1 cellular context compared by ENCODE assay signal in the genomic region with DNA sequence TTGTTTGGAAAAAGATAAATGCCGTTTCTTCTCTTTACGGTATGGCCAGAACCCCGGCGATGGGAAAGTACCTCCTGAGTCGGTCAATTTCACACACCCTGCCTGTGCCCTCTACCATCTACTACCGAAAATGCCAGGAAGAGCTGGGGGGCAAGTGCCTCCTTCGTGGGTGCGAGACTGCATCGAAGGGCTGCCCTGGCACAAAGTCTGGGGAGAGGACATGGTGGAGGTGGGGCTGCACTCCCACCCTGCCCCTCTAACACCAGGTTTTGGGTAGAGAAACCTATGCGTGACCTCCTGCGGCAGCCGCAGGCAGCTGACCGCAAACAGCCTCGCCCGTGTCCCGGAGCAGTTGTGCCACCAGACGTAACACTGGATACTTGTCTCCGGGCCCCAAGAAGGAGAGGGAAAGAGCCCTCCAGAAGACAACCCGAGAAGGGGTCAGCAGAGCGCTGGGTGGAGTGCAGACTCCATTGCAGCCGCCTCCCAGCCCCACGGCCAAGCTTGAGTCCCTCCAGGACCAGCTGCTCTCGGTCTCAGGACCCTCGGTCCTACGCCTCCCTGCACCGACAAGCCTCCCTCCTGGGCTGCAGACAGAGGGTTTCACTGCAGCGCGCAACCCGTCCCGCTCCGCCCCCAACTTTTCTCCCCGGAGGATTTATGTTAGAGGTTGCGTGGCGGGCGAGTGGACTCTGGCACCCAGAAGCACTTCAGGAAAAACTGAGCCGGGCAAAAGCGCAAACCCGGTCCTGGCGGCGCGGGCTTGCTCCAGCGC.
TF ChIP-seq lines count a peak whose summit lies in the region.

No MANE protein-coding gene starts in this region.

TF ChIP-seq in H1, 55 proteins besides CTCF, POLR2A, EP300 and RAD21:
- TF ChIP-seq BCL11A (IDR thresholded peaks at IDR 0.05; ENCODE audit: low read depth in 2 of 2, low read length in 2 of 2) = no peak
- TF ChIP-seq SIX5 (IDR thresholded peaks at IDR 0.05; ENCODE audit: low read depth, low read length) = no peak
- no peak for TF ChIP-seq PHF8 (conservative IDR thresholded peaks at IDR 0.05; ENCODE audit: low read depth, low read length)
- peak; percentile 30 for TF ChIP-seq SAP30 (IDR thresholded peaks at IDR 0.05; ENCODE audit: insufficient read depth, insufficient replicate concordance, low read length)
- peak; percentile 59; the same call in 1 of the 2 replicates for TF ChIP-seq CBX8 (IDR thresholded peaks at IDR 0.05; ENCODE audit: borderline replicate concordance, low read depth, low read length)
- peak; percentile 61 for TF ChIP-seq KDM4A (IDR thresholded peaks at IDR 0.05; ENCODE audit: low read depth, low read length, severe bottlenecking)
- TF ChIP-seq RNF2 (IDR thresholded peaks at IDR 0.05; ENCODE audit: borderline replicate concordance, low read depth, low read length, missing control alignments, poor library complexity, severe bottlenecking) = peak; percentile 85
- TF ChIP-seq CREB1 (IDR thresholded peaks at IDR 0.05) = no peak
- TF ChIP-seq EZH2 (IDR thresholded peaks at IDR 0.05; ENCODE audit: low read depth, low read length, severe bottlenecking) = peak; percentile 94
- TF ChIP-seq SUZ12 (IDR thresholded peaks at IDR 0.05; ENCODE audit: low read length) = peak; percentile 93
- no peak for TF ChIP-seq KDM1A (IDR thresholded peaks at IDR 0.05; ENCODE audit: borderline replicate concordance, low read length)
- TF ChIP-seq SIN3A (conservative IDR thresholded peaks at IDR 0.05 in 1 of 2, IDR thresholded peaks at IDR 0.05 in 1 of 2; ENCODE audit: low read depth in 1 of 2, low read length in 2 of 2) = no peak
- no peak for TF ChIP-seq TCF12 (IDR thresholded peaks at IDR 0.05; ENCODE audit: low read depth, low read length)
TF ChIP-seq in H1: peak in this region for 6.
